In the genomic region with DNA sequence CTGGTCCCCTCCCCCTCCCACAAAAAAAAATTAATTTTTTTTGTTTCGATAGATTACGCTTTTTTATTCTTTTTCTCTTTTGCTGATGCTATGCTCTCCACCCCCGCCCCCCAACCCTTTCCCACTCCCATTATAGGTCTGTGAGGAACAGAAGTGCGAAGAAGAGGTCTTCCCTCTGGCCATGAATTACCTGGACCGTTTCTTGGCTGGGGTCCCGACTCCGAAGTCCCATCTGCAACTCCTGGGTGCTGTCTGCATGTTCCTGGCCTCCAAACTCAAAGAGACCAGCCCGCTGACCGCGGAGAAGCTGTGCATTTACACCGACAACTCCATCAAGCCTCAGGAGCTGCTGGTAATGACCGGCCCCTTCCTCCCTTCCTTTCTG, we compare ENCODE assay signal across 9 cellular contexts. TPM values are rescaled to one million over a fixed set of nuclear protein-coding genes. Genes with fewer than 3 reads are reported as not detected.
A peak's percentile ranks its signal among the peaks of the same experiment; 100 is the strongest.
DNase-seq lines count a peak whose midpoint lies in the region; ATAC-seq lines count a peak whose summit lies in the region.
"Had no signal": no experiment of that assay in that cellular context is flagged by ENCODE, and none has a peak within 500 bp of the region (broad histone marks: within the 10 kb centered on the region; RNA-seq: fewer than 3 reads in every experiment).

No MANE protein-coding gene starts in this region.

- H3K36me3 ChIP-seq in H7 (replicated peaks; ENCODE audit: control insufficient read depth, insufficient read depth, low read length), result peaks cover 39% of the 10 kb centered on the region
- H3K36me3 ChIP-seq in skeletal muscle tissue (ENCODE audit: control insufficient read depth in 3 of 3, insufficient read depth in 3 of 3, low read length in 3 of 3), result peaks cover 0 to 5% (median 0%) of the 10 kb centered on the region in 3 donors

- H3K27ac Mint-ChIP-seq in activated naive CD8-positive, alpha-beta T cell, result peak overlapping the region; percentile 98

- H3K27ac ChIP-seq in skeletal muscle tissue (ENCODE audit: low read depth, low read length), result peak overlapping the region; percentile 20

- H3K36me3 Mint-ChIP-seq in activated naive CD8-positive, alpha-beta T cell, result peaks cover 20% of the 10 kb centered on the region

- peak overlapping the region in 2 of 3 donors; percentile 27 to 50 for H3K9ac ChIP-seq in skeletal muscle tissue (ENCODE audit: low read depth in 1 of 3, low read length in 3 of 3)

- intact Hi-C loops in head of caudate nucleus (cut with DNase I), result loop anchor here (5.0 kb wide), 1 partner anchor 389 kb away; no protein-coding TSS in a partner anchor

- peaks cover 37 to 55% (median 53%) of the 10 kb centered on the region in 3 donors for H3K4me1 ChIP-seq in skeletal muscle tissue (ENCODE audit: control insufficient read depth in 3 of 3, insufficient read depth in 3 of 3, low read length in 3 of 3)

- DNase-seq in H7, result peak; percentile 32
- no peak for DNase-seq in NCI-H226
- no peak for DNase-seq in head of caudate nucleus
- no peak for DNase-seq in central memory CD4-positive, alpha-beta T cell
- DNase-seq: NCI-H1048 had no signal

- peaks cover 45% of the 10 kb centered on the region for H3K4me1 Mint-ChIP-seq in activated naive CD8-positive, alpha-beta T cell (ENCODE audit: low read depth)

- H3K27me3 ChIP-seq in H7 (ENCODE audit: control insufficient read depth, insufficient read depth, low read length) (peaks cover 8% of the 10 kb centered on the region), skeletal muscle tissue (ENCODE audit: control insufficient read depth in 3 of 3, insufficient read depth in 3 of 3, low read length in 3 of 3) (peaks cover 43 to 78% (median 46%) of the 10 kb centered on the region in 3 donors)

- no peak for ATAC-seq in HG03108 (IDR thresholded peaks at IDR 0.05; ENCODE audit: unreplicated experiment)

- no peaks in the 10 kb centered on the region for H3K9me3 Mint-ChIP-seq in activated naive CD8-positive, alpha-beta T cell (ENCODE audit: low read depth)

- H3K9me3 ChIP-seq in skeletal muscle tissue (ENCODE audit: control insufficient read depth in 3 of 3, low read length in 3 of 3), result no peaks in the 10 kb centered on the region

- peak overlapping the region; percentile 98 for H3K4me3 Mint-ChIP-seq in activated naive CD8-positive, alpha-beta T cell

- H3K4me3 ChIP-seq in H7 (ENCODE audit: insufficient read depth, low read depth, low read length) (peak overlapping the region; percentile 99), iPS-11a (ENCODE audit: low read depth, low read length) (peak overlapping the region; percentile 100), skeletal muscle tissue (ENCODE audit: low read length in 3 of 3) (peak overlapping the region; percentile 49 to 62 (median 56))

- H3K27me3 Mint-ChIP-seq in activated naive CD8-positive, alpha-beta T cell, result no peaks in the 10 kb centered on the region

RNA-seq across cellular contexts. Expression of gene CCND2, which starts 2.3 kb away (rescaled TPM):
- total RNA-seq in H7 (2014; rRNA removed; shearing (Covaris generic)), result 136 and 201 TPM in 2 replicates
- total RNA-seq in skeletal muscle tissue, result 152 TPM

RNA-seq across cellular contexts. Expression of gene TIGAR, which starts 45.2 kb away (rescaled TPM):
- total RNA-seq in H7 (2014; rRNA removed; shearing (Covaris generic)), result 2.6 and 3.4 TPM in 2 replicates
- 3.1 TPM for total RNA-seq in skeletal muscle tissue
